ENCODE assay signal across 13 cellular contexts in genomic region chr7:149875396-149875795, GRCh38. TPM values are rescaled to one million over a fixed set of nuclear protein-coding genes. Genes with fewer than 3 reads are reported as not detected.
DNase-seq lines count a peak whose midpoint lies in the region; ATAC-seq and TF ChIP-seq lines count a peak whose summit lies in the region.
"Had no signal": no experiment of that assay in that cellular context is flagged by ENCODE, and none has a peak within 500 bp of the region (broad histone marks: within the 10 kb centered on the region; RNA-seq: fewer than 3 reads in every experiment).

No MANE protein-coding gene starts in this region.

- peaks cover 11% of the 10 kb centered on the region for H3K36me3 ChIP-seq in CD4-positive, alpha-beta memory T cell (ENCODE audit: insufficient read depth, low read length)
- H3K36me3 ChIP-seq in body of pancreas (replicated peaks in 1 of 2; ENCODE audit: insufficient read depth in 1 of 2, low read depth in 2 of 2) (no peaks in the 10 kb centered on the region), SJCRH30 (no peaks in the 10 kb centered on the region)
- H3K36me3 ChIP-seq: thoracic aorta had no signal

- 98% methylated on average over 4 of the region's 4 CpGs for WGBS in body of pancreas, 2 donors

- peak overlapping the region; percentile 53 to 93 (median 89) for H3K4me3 Mint-ChIP-seq in CD4-positive, alpha-beta memory T cell
- H3K4me3 Mint-ChIP-seq in brain (peak overlapping the region; percentile 77 to 90 (median 89)), natural killer cell (peak overlapping the region; percentile 92)

- no peaks in the 10 kb centered on the region for H3K9me3 ChIP-seq in CD4-positive, alpha-beta memory T cell (ENCODE audit: control insufficient read depth in 1 of 2, low read length in 2 of 2)
- H3K9me3 ChIP-seq in body of pancreas = no peaks in the 10 kb centered on the region
- no peaks in the 10 kb centered on the region for H3K9me3 ChIP-seq in SJCRH30 (replicated peaks)
- H3K9me3 ChIP-seq: mucosa of descending colon, thoracic aorta had no signal

- TF ChIP-seq POLR2A in body of pancreas (IDR thresholded peaks at IDR 0.05) = no peak

- POLR2A ChIA-PET in CD4-positive, alpha-beta memory T cell (lab: Charles Lee; ENCODE audit: partially characterized antibody) = interaction anchor here (1.3 to 2.9 kb wide), 4 partner anchors 8 to 36 kb away, joined by 5 to 18 read pairs (median 10); partner anchors contain the start of gene ZNF862

- peaks cover 62% of the 10 kb centered on the region for H3K4me1 ChIP-seq in CD4-positive, alpha-beta memory T cell (ENCODE audit: insufficient read depth, low read length)
- H3K4me1 ChIP-seq in body of pancreas (peaks cover 21% of the 10 kb centered on the region), SJCRH30 (peaks cover 9% of the 10 kb centered on the region)

- peak overlapping the region in 5 of 7 donors; percentile 5 to 83 (median 42) for H3K27ac Mint-ChIP-seq in CD4-positive, alpha-beta memory T cell
- peak overlapping the region in 4 of 5 experiments; percentile 85 to 91 (median 87) for H3K27ac Mint-ChIP-seq in brain
- peak overlapping the region in 1 of 2 donors; percentile 19 for H3K27ac Mint-ChIP-seq in natural killer cell

- no peaks in the 10 kb centered on the region for H3K9me3 Mint-ChIP-seq in CD4-positive, alpha-beta memory T cell
- peaks cover 0 to 3% (median 0%) of the 10 kb centered on the region in 5 experiments for H3K9me3 Mint-ChIP-seq in brain
- no peaks in the 10 kb centered on the region for H3K9me3 Mint-ChIP-seq in natural killer cell
- H3K9me3 Mint-ChIP-seq: IgD-negative memory B cell had no signal

- no peak overlapping the region for H3K27ac ChIP-seq in CD4-positive, alpha-beta memory T cell (ENCODE audit: low read depth, low read length)
- H3K27ac ChIP-seq in body of pancreas = no peak overlapping the region
- no peak overlapping the region for H3K27ac ChIP-seq in SJCRH30
- H3K27ac ChIP-seq: thoracic aorta had no signal

- DNase-seq in CD4-positive, alpha-beta memory T cell = no peak
- no peak for DNase-seq in LNCaP clone FGC (ENCODE audit: low read depth)
- no peak for DNase-seq in natural killer cell
- no peak for DNase-seq in posterior vena cava (ENCODE audit: low spot score)
- DNase-seq in body of pancreas = no peak
- no peak for DNase-seq in CD1c-positive myeloid dendritic cell (ENCODE audit: extremely low spot score)
- DNase-seq in SJCRH30 = no peak
- DNase-seq: activated naive CD4-positive, alpha-beta T cell treated with Interleukin-2 at 50 U/mL for 16 hours; mucosa of descending colon; NCI-H1694 treated with DMSO at 0.1 percent for 48 hours had no signal

- no peak for TF ChIP-seq CTCF in LNCaP clone FGC (IDR thresholded peaks at IDR 0.05; ENCODE audit: control insufficient read depth, extremely low read depth, insufficient read depth)
- no peak for TF ChIP-seq CTCF in brain (conservative IDR thresholded peaks at IDR 0.05)
- TF ChIP-seq CTCF in natural killer cell (IDR thresholded peaks at IDR 0.05) = no peak
- no peak for TF ChIP-seq CTCF in body of pancreas (IDR thresholded peaks at IDR 0.05)

- H3K4me1 Mint-ChIP-seq in CD4-positive, alpha-beta memory T cell = peaks cover 45 to 55% (median 46%) of the 10 kb centered on the region in 4 donors
- H3K4me1 Mint-ChIP-seq in brain (peaks cover 59% of the 10 kb centered on the region), natural killer cell (peaks cover 39 to 48% of the 10 kb centered on the region in 2 donors)

- ATAC-seq in natural killer cell (no peak), body of pancreas (no peak)
- ATAC-seq: mucosa of descending colon had no signal

- H3K27me3 Mint-ChIP-seq in CD4-positive, alpha-beta memory T cell = no peaks in the 10 kb centered on the region
- H3K27me3 Mint-ChIP-seq in brain (no peaks in the 10 kb centered on the region), natural killer cell (ENCODE audit: low read depth in 2 of 2) (no peaks in the 10 kb centered on the region)
- H3K27me3 Mint-ChIP-seq: IgD-negative memory B cell had no signal

- no peaks in the 10 kb centered on the region for H3K27me3 ChIP-seq in CD4-positive, alpha-beta memory T cell (ENCODE audit: insufficient read depth, low read length)
- no peaks in the 10 kb centered on the region for H3K27me3 ChIP-seq in body of pancreas
- no peaks in the 10 kb centered on the region for H3K27me3 ChIP-seq in SJCRH30

- CTCF ChIA-PET in CD4-positive, alpha-beta memory T cell (lab: Charles Lee; ENCODE audit: partially characterized antibody) = interaction anchor here (1.1 to 1.8 kb wide), 4 partner anchors 8 to 37 kb away, joined by 4 to 9 read pairs (median 4); partner anchors contain the start of gene ZNF862

- H3K36me3 Mint-ChIP-seq in CD4-positive, alpha-beta memory T cell = peaks cover 11 to 30% of the 10 kb centered on the region in 2 donors
- H3K36me3 Mint-ChIP-seq in brain (peaks cover 25% of the 10 kb centered on the region), natural killer cell (no peaks in the 10 kb centered on the region)
- H3K36me3 Mint-ChIP-seq: IgD-negative memory B cell had no signal

- intact Hi-C loops in CD4-positive, alpha-beta memory T cell (cut with micrococcal nuclease) = no loop called here
- intact Hi-C loops in natural killer cell (cut with micrococcal nuclease) (no loop called here), posterior vena cava (cut with DNase I) (no loop called here), body of pancreas (cut with DNase I) (no loop called here)

- H3K4me3 ChIP-seq in CD4-positive, alpha-beta memory T cell (ENCODE audit: low read length in 2 of 2) = no peak overlapping the region
- H3K4me3 ChIP-seq in LNCaP clone FGC (ENCODE audit: low read depth, low read length) (peak overlapping the region; percentile 94), body of pancreas (no peak overlapping the region), SJCRH30 (no peak overlapping the region)
- H3K4me3 ChIP-seq: mucosa of descending colon, thoracic aorta had no signal

RNA-seq across cellular contexts. Expression of gene ATP6V0E2, which starts 1.6 kb away (rescaled TPM):
- 10 to 100 TPM; 64.6 to 65.3 TPM for total RNA-seq in CD4-positive, alpha-beta memory T cell
- 100 to 1,000 TPM; 144 to 163 TPM for polyA plus RNA-seq in CD4-positive, alpha-beta memory T cell
- 390 TPM for polyA plus RNA-seq in brain (ENCODE audit: insufficient read depth, low read depth, low replicate concordance)
- 10 to 100 TPM; 23.2 to 39.4 (median 34.9) TPM for total RNA-seq in natural killer cell
- total RNA-seq in posterior vena cava = 10 to 100 TPM; 13.0 to 13.2 TPM
- 10 to 100 TPM; 24.1 TPM for total RNA-seq in body of pancreas
- 3.4 and 3.6 TPM in 2 replicates for total RNA-seq in SJCRH30 (2014; rRNA removed; shearing (Covaris generic))

RNA-seq across cellular contexts. Expression of gene ZNF862, which starts 37.2 kb away (rescaled TPM):
- 10 to 100 TPM; 84.2 to 88.6 TPM for total RNA-seq in CD4-positive, alpha-beta memory T cell
- 10 to 100 TPM in 1 of 2 donors, 1 to 10 TPM in 1; 9.8 to 10.5 TPM for polyA plus RNA-seq in CD4-positive, alpha-beta memory T cell
- 10.0 TPM for polyA plus RNA-seq in brain (ENCODE audit: insufficient read depth, low read depth, low replicate concordance)
- total RNA-seq in natural killer cell (10 to 100 TPM; 21.4 to 28.9 (median 21.7) TPM), posterior vena cava (10 to 100 TPM; 12.6 to 14.2 TPM), body of pancreas (10 to 100 TPM; 10.9 to 18.8 TPM)
- total RNA-seq in SJCRH30 (2014; rRNA removed; shearing (Covaris generic)) = 1.0 and 2.7 TPM in 2 replicates
